2 cellular contexts compared by ENCODE assay signal in genomic region chr5:154871732-154872131, GRCh38.
TF ChIP-seq lines count a peak whose summit lies in the region.

No MANE protein-coding gene starts in this region.

TF ChIP-seq in HepG2, 621 proteins besides CTCF, POLR2A, EP300 and RAD21:
- TF ChIP-seq MAFF (IDR thresholded peaks at IDR 0.05; ENCODE audit: low read depth, low read length) = peak; percentile 96
- TF ChIP-seq, protein P1, sequence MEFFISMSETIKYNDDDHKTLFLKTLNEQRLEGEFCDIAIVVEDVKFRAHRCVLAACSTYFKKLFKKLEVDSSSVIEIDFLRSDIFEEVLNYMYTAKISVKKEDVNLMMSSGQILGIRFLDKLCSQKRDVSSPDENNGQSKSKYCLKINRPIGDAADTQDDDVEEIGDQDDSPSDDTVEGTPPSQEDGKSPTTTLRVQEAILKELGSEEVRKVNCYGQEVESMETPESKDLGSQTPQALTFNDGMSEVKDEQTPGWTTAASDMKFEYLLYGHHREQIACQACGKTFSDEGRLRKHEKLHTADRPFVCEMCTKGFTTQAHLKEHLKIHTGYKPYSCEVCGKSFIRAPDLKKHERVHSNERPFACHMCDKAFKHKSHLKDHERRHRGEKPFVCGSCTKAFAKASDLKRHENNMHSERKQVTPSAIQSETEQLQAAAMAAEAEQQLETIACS (CRISPR knock-in tag; IDR thresholded peaks at IDR 0.05) = no peak
- peak; percentile 90 to 95 for TF ChIP-seq MAFK (conservative IDR thresholded peaks at IDR 0.05 in 1 of 2, IDR thresholded peaks at IDR 0.05 in 1 of 2; ENCODE audit: low read length in 2 of 2)

TF ChIP-seq in K562, 482 proteins besides CTCF, POLR2A, EP300 and RAD21:
- TF ChIP-seq ELF4 (CRISPR knock-in tag; IDR thresholded peaks at IDR 0.05) = no peak
- TF ChIP-seq C11orf30 (IDR thresholded peaks at IDR 0.05; ENCODE audit: low read depth) = peak; percentile 84
- TF ChIP-seq MAFK (IDR thresholded peaks at IDR 0.05; ENCODE audit: low read length) = peak; percentile 88
- TF ChIP-seq CBFA2T2 (conservative IDR thresholded peaks at IDR 0.05) = no peak
- no peak for TF ChIP-seq ZNF780A (CRISPR knock-in tag; IDR thresholded peaks at IDR 0.05)
- TF ChIP-seq CBX8 (IDR thresholded peaks at IDR 0.05; ENCODE audit: borderline replicate concordance, extremely low read depth, low read depth, low read length, poor library complexity, severe bottlenecking) = no peak
- no peak for TF ChIP-seq ESRRB (CRISPR knock-in tag; IDR thresholded peaks at IDR 0.05; ENCODE audit: borderline replicate concordance)
- no peak for TF ChIP-seq RUNX1 (IDR thresholded peaks at IDR 0.05; ENCODE audit: low read depth)
- TF ChIP-seq, protein P2, sequence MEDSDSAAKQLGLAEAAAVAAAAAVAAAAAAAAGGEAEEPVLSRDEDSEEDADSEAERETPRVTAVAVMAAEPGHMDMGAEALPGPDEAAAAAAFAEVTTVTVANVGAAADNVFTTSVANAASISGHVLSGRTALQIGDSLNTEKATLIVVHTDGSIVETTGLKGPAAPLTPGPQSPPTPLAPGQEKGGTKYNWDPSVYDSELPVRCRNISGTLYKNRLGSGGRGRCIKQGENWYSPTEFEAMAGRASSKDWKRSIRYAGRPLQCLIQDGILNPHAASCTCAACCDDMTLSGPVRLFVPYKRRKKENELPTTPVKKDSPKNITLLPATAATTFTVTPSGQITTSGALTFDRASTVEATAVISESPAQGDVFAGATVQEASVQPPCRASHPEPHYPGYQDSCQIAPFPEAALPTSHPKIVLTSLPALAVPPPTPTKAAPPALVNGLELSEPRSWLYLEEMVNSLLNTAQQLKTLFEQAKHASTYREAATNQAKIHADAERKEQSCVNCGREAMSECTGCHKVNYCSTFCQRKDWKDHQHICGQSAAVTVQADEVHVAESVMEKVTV (CRISPR knock-in tag; IDR thresholded peaks at IDR 0.05) = no peak
- no peak for TF ChIP-seq ZFPM2 (CRISPR knock-in tag; IDR thresholded peaks at IDR 0.05)
- no peak for TF ChIP-seq GATAD2B (IDR thresholded peaks at IDR 0.05; ENCODE audit: borderline replicate concordance)
- TF ChIP-seq NUFIP1 (IDR thresholded peaks at IDR 0.05; ENCODE audit: partially characterized antibody) = no peak
- peak; percentile 85 for TF ChIP-seq MAFG (tag; conservative IDR thresholded peaks at IDR 0.05)
- no peak for TF ChIP-seq ZC3H4 (CRISPR knock-in tag; IDR thresholded peaks at IDR 0.05; ENCODE audit: borderline replicate concordance)
- TF ChIP-seq ZNF316 (IDR thresholded peaks at IDR 0.05) = peak; percentile 91
- TF ChIP-seq MAFF (IDR thresholded peaks at IDR 0.05; ENCODE audit: low read length) = peak; percentile 90
- TF ChIP-seq CCNT2 (IDR thresholded peaks at IDR 0.05; ENCODE audit: borderline replicate concordance, extremely low read depth, insufficient read length, low read depth, low read length) = no peak
- no peak for TF ChIP-seq ZNF561 (CRISPR knock-in tag; conservative IDR thresholded peaks at IDR 0.05)
- TF ChIP-seq ZNF551 (CRISPR knock-in tag; IDR thresholded peaks at IDR 0.05) = no peak
- TF ChIP-seq CREBBP (IDR thresholded peaks at IDR 0.05; ENCODE audit: low read depth, low read length) = no peak
- TF ChIP-seq SRSF3 (IDR thresholded peaks at IDR 0.05; ENCODE audit: insufficient read depth, low read length) = no peak
